ENCODE assay signal across 30 cellular contexts in genomic region chr5:81835813-81836458, GRCh38.
A peak's percentile ranks its signal among the peaks of the same experiment; 100 is the strongest.
DNase-seq lines count a peak whose midpoint lies in the region; ATAC-seq and TF ChIP-seq lines count a peak whose summit lies in the region.
"Had no signal": no experiment of that assay in that cellular context is flagged by ENCODE, and none has a peak within 500 bp of the region (broad histone marks: within the 10 kb centered on the region; RNA-seq: fewer than 3 reads in every experiment).

No MANE protein-coding gene starts in this region.

- H3K4me1 ChIP-seq in body of pancreas: peaks cover 8% of the 10 kb centered on the region
- peaks cover 0 to 14% (median 11%) of the 10 kb centered on the region in 4 donors for H3K4me1 ChIP-seq in sigmoid colon
- peaks cover 0 to 10% (median 0%) of the 10 kb centered on the region in 6 donors for H3K4me1 ChIP-seq in spleen
- H3K4me1 ChIP-seq: HAP-1 had no signal

- H3K27me3 Mint-ChIP-seq in mesothelial cell of epicardium (ENCODE audit: low read depth): no peaks in the 10 kb centered on the region
- H3K27me3 Mint-ChIP-seq: CD4-positive, alpha-beta T cell; T-cell; type B pancreatic cell had no signal

- peaks cover 4% of the 10 kb centered on the region for H3K9me3 Mint-ChIP-seq in mesothelial cell of epicardium
- H3K9me3 Mint-ChIP-seq: activated CD4-positive, alpha-beta memory T cell treated with anti-CD3 and anti-CD28 coated beads, Interleukin-2, amount 10 ng/mL, durations not matched to agents 7 days and 5 days; CD4-positive, alpha-beta T cell; natural killer cell; T-cell had no signal

- H3K27ac Mint-ChIP-seq in mesothelial cell of epicardium: peak overlapping the region; percentile 79
- H3K27ac Mint-ChIP-seq: activated CD4-positive, alpha-beta memory T cell treated with anti-CD3 and anti-CD28 coated beads, Interleukin-2, amount 10 ng/mL, durations not matched to agents 7 days and 5 days; activated naive CD8-positive, alpha-beta T cell treated with anti-CD3 and anti-CD28 coated beads, Interleukin-2, amount 10 ng/mL, durations not matched to agents 7 days and 5 days; CD4-positive, alpha-beta T cell; natural killer cell; T-cell; type B pancreatic cell had no signal

- ATAC-seq in body of pancreas: peak; percentile 65
- no peak for ATAC-seq in HG03354 (IDR thresholded peaks at IDR 0.05; ENCODE audit: poor library complexity, severe bottlenecking, unreplicated experiment)
- ATAC-seq in GM21529 (IDR thresholded peaks at IDR 0.05; ENCODE audit: unreplicated experiment): no peak
- ATAC-seq: activated CD4-positive, CD25-positive, alpha-beta regulatory T cell treated with anti-CD3 and anti-CD28 coated beads, Interleukin-2, amount 50 U/mL, for 24 hours; left lung; natural killer cell; Right ventricle myocardium inferior; T-cell had no signal

- TF ChIP-seq POLR2A in body of pancreas (IDR thresholded peaks at IDR 0.05) (no peak), sigmoid colon (IDR thresholded peaks at IDR 0.05) (no peak), spleen (IDR thresholded peaks at IDR 0.05) (no peak)

- H3K4me3 Mint-ChIP-seq in mesothelial cell of epicardium: no peak overlapping the region
- H3K4me3 Mint-ChIP-seq: activated CD4-positive, alpha-beta memory T cell treated with anti-CD3 and anti-CD28 coated beads, Interleukin-2, amount 10 ng/mL, durations not matched to agents 7 days and 5 days; activated naive CD8-positive, alpha-beta T cell treated with anti-CD3 and anti-CD28 coated beads, Interleukin-2, amount 10 ng/mL, durations not matched to agents 7 days and 5 days; CD4-positive, alpha-beta T cell; natural killer cell; T-cell; type B pancreatic cell had no signal

- H3K9me3 ChIP-seq in body of pancreas (no peaks in the 10 kb centered on the region), sigmoid colon (no peaks in the 10 kb centered on the region), spleen (no peaks in the 10 kb centered on the region)
- H3K9me3 ChIP-seq: HAP-1, left lung, stomach had no signal

- no peak overlapping the region for H3K27ac ChIP-seq in body of pancreas
- H3K27ac ChIP-seq in sigmoid colon: peak overlapping the region in 3 of 4 donors; percentile 56 to 70 (median 64)
- H3K27ac ChIP-seq in spleen: no peak overlapping the region
- H3K27ac ChIP-seq: 22Rv1, hepatocyte, left lung, stomach had no signal

- TF ChIP-seq EP300 in sigmoid colon (IDR thresholded peaks at IDR 0.05): no peak

- intact Hi-C loops in body of pancreas (cut with DNase I): no loop called here
- intact Hi-C loops in sigmoid colon (cut with DNase I): no loop called here
- intact Hi-C loops in spleen (cut with DNase I; ENCODE audit: low total_unique reads): loop anchor here (10.0 kb wide), 1 partner anchor 411 kb away; no protein-coding TSS in a partner anchor

- no peaks in the 10 kb centered on the region for H3K36me3 ChIP-seq in body of pancreas (replicated peaks in 1 of 2; ENCODE audit: insufficient read depth in 1 of 2, low read depth in 2 of 2)
- no peaks in the 10 kb centered on the region for H3K36me3 ChIP-seq in sigmoid colon
- H3K36me3 ChIP-seq in spleen: no peaks in the 10 kb centered on the region
- H3K36me3 ChIP-seq: HAP-1, left lung, stomach had no signal

- H3K4me3 ChIP-seq in body of pancreas (no peak overlapping the region), sigmoid colon (no peak overlapping the region), spleen (no peak overlapping the region)
- H3K4me3 ChIP-seq: HAP-1, hepatocyte, left lung, stomach had no signal

- no peaks in the 10 kb centered on the region for H3K36me3 Mint-ChIP-seq in mesothelial cell of epicardium
- H3K36me3 Mint-ChIP-seq: activated naive CD8-positive, alpha-beta T cell treated with anti-CD3 and anti-CD28 coated beads, Interleukin-2, amount 10 ng/mL, durations not matched to agents 7 days and 5 days; natural killer cell; T-cell; type B pancreatic cell had no signal

- peaks cover 31% of the 10 kb centered on the region for H3K4me1 Mint-ChIP-seq in mesothelial cell of epicardium
- H3K4me1 Mint-ChIP-seq: activated CD4-positive, alpha-beta memory T cell treated with anti-CD3 and anti-CD28 coated beads, Interleukin-2, amount 10 ng/mL, durations not matched to agents 7 days and 5 days; natural killer cell had no signal

- TF ChIP-seq CTCF in body of pancreas (IDR thresholded peaks at IDR 0.05) (no peak), mesothelial cell of epicardium (IDR thresholded peaks at IDR 0.05; ENCODE audit: unreplicated experiment) (no peak), sigmoid colon (IDR thresholded peaks at IDR 0.05) (no peak), spleen (IDR thresholded peaks at IDR 0.05 in 8 of 11, conservative IDR thresholded peaks at IDR 0.05 in 3 of 11) (no peak)

- 74 to 79% methylated on average over 4 of the region's 4 CpGs for WGBS in body of pancreas, 2 donors
- WGBS in sigmoid colon, 2 donors: 81 to 84% methylated on average over 4 of the region's 4 CpGs
- WGBS in spleen, 5 donors: 78 to 95% (median 90%) methylated on average over 4 of the region's 4 CpGs

- no peaks in the 10 kb centered on the region for H3K27me3 ChIP-seq in body of pancreas
- no peaks in the 10 kb centered on the region for H3K27me3 ChIP-seq in sigmoid colon
- no peaks in the 10 kb centered on the region for H3K27me3 ChIP-seq in spleen (replicated peaks in 1 of 7)
- H3K27me3 ChIP-seq: hepatocyte, left lung, stomach had no signal

- DNase-seq in DMS 273 (lab: John Stamatoyannopoulos, UW; ENCODE audit: unreplicated experiment) (peak; percentile 7), DMS 273 treated with DMSO at 0.1 percent for 48 hours (lab: John Stamatoyannopoulos, UW) (no peak), body of pancreas (no peak), mesothelial cell of epicardium (ENCODE audit: low spot score in 2 of 2, unreplicated experiment in 2 of 2) (no peak), sigmoid colon (no peak), spleen (no peak)
- DNase-seq: activated CD4-positive, alpha-beta memory T cell treated with anti-CD3 and anti-CD28 coated beads, Interleukin-2, amount 10 ng/mL, durations not matched to agents 7 days and 5 days; activated naive CD8-positive, alpha-beta T cell treated with anti-CD3 and anti-CD28 coated beads, Interleukin-2, amount 10 ng/mL, durations not matched to agents 7 days and 5 days; CD4-positive, alpha-beta T cell; effector CD4-positive, alpha-beta T cell; erythroblast; foreskin melanocyte; GDM1; left lung; midbrain; natural killer cell; NCI-H1092; NCI-H1930; NCI-H82; OCI-M1; stomach; T-cell had no signal

Comparison
In these comparisons a context has a peak if more than half of its experiments do, and no peak if none do; other contexts are left out.
1. H3K27ac ChIP-seq: peak in sigmoid colon (3 of 4); none in body of pancreas (0 of 4) and spleen (0 of 8).